In genomic region chr13:46551410-46552301, GRCh38 we compare ENCODE assay signal across 1 cellular context.
TF ChIP-seq lines count a peak whose summit lies in the region.

No MANE protein-coding gene starts in this region.

TF ChIP-seq in HepG2, 621 proteins besides CTCF, POLR2A, EP300 and RAD21 (continued from another document):
- TF ChIP-seq ZNF343 (CRISPR knock-in tag; IDR thresholded peaks at IDR 0.05) (no peak), FOXA3 (CRISPR knock-in tag; IDR thresholded peaks at IDR 0.05) (no peak), DPF2 (CRISPR knock-in tag; IDR thresholded peaks at IDR 0.05; ENCODE audit: borderline replicate concordance, low read depth) (no peak), ZNF451 (CRISPR knock-in tag; IDR thresholded peaks at IDR 0.05) (no peak), RXRB (CRISPR knock-in tag; IDR thresholded peaks at IDR 0.05; ENCODE audit: borderline replicate concordance) (peak; percentile 35; the same call in 1 of the 2 replicates), ZNF317 (CRISPR knock-in tag; IDR thresholded peaks at IDR 0.05) (no peak), SOX13 (IDR thresholded peaks at IDR 0.05) (no peak), SOX13 (CRISPR knock-in tag; conservative IDR thresholded peaks at IDR 0.05 in 1 of 2, IDR thresholded peaks at IDR 0.05 in 1 of 2) (peak in 1 of 2 experiments; percentile 19; a peak in 1 of 4 replicates), FOSL2 (CRISPR knock-in tag; IDR thresholded peaks at IDR 0.05) (peak; percentile 28; the same call in 1 of the 2 replicates), MEIS2 (CRISPR knock-in tag; IDR thresholded peaks at IDR 0.05) (no peak), KLF16 (CRISPR knock-in tag; IDR thresholded peaks at IDR 0.05) (0 out of 4 replicates have a peak, but pooled peaks of 1 of the 2 experiments have one; percentile 45), ZKSCAN8 (CRISPR knock-in tag; IDR thresholded peaks at IDR 0.05; ENCODE audit: borderline replicate concordance) (no peak), RFX3 (CRISPR knock-in tag; IDR thresholded peaks at IDR 0.05) (no peak), STAG1 (CRISPR knock-in tag; IDR thresholded peaks at IDR 0.05) (peak; percentile 89), PHF21A (CRISPR knock-in tag; IDR thresholded peaks at IDR 0.05) (no peak), ZBTB26 (CRISPR knock-in tag; IDR thresholded peaks at IDR 0.05; ENCODE audit: borderline replicate concordance) (no peak), ZFAT (CRISPR knock-in tag; conservative IDR thresholded peaks at IDR 0.05) (no peak), ZBTB43 (CRISPR knock-in tag; conservative IDR thresholded peaks at IDR 0.05) (no peak), ZNF333 (CRISPR knock-in tag; IDR thresholded peaks at IDR 0.05; ENCODE audit: borderline replicate concordance) (no peak), RFX5 (IDR thresholded peaks at IDR 0.05; ENCODE audit: low read depth, low read length) (no peak), ZNF382 (CRISPR knock-in tag; IDR thresholded peaks at IDR 0.05; ENCODE audit: borderline replicate concordance) (no peak), CSRNP2 (CRISPR knock-in tag; conservative IDR thresholded peaks at IDR 0.05; ENCODE audit: low read depth) (no peak), PHF8 (CRISPR knock-in tag; IDR thresholded peaks at IDR 0.05) (0 out of 2 replicates have a peak, but pooled peaks have one; percentile 17), SRSF1 (optimal IDR thresholded peaks at IDR 0.05; ENCODE audit: low read depth, low read length) (no peak), ZNF747 (CRISPR knock-in tag; IDR thresholded peaks at IDR 0.05; ENCODE audit: borderline replicate concordance) (no peak), PTBP1 (IDR thresholded peaks at IDR 0.05; ENCODE audit: low read depth, low read length, poor library complexity, severe bottlenecking) (no peak), GTF3A (CRISPR knock-in tag; conservative IDR thresholded peaks at IDR 0.05) (no peak), GTF2F1 (IDR thresholded peaks at IDR 0.05; ENCODE audit: low read length) (no peak)
- TF ChIP-seq, protein P1, sequence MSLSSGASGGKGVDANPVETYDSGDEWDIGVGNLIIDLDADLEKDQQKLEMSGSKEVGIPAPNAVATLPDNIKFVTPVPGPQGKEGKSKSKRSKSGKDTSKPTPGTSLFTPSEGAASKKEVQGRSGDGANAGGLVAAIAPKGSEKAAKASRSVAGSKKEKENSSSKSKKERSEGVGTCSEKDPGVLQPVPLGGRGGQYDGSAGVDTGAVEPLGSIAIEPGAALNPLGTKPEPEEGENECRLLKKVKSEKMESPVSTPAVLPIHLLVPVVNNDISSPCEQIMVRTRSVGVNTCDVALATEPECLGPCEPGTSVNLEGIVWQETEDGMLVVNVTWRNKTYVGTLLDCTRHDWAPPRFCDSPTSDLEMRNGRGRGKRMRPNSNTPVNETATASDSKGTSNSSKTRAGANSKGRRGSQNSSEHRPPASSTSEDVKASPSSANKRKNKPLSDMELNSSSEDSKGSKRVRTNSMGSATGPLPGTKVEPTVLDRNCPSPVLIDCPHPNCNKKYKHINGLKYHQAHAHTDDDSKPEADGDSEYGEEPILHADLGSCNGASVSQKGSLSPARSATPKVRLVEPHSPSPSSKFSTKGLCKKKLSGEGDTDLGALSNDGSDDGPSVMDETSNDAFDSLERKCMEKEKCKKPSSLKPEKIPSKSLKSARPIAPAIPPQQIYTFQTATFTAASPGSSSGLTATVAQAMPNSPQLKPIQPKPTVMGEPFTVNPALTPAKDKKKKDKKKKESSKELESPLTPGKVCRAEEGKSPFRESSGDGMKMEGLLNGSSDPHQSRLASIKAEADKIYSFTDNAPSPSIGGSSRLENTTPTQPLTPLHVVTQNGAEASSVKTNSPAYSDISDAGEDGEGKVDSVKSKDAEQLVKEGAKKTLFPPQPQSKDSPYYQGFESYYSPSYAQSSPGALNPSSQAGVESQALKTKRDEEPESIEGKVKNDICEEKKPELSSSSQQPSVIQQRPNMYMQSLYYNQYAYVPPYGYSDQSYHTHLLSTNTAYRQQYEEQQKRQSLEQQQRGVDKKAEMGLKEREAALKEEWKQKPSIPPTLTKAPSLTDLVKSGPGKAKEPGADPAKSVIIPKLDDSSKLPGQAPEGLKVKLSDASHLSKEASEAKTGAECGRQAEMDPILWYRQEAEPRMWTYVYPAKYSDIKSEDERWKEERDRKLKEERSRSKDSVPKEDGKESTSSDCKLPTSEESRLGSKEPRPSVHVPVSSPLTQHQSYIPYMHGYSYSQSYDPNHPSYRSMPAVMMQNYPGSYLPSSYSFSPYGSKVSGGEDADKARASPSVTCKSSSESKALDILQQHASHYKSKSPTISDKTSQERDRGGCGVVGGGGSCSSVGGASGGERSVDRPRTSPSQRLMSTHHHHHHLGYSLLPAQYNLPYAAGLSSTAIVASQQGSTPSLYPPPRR (CRISPR knock-in tag; IDR thresholded peaks at IDR 0.05; ENCODE audit: borderline replicate concordance) = no peak
- TF ChIP-seq, protein P2, sequence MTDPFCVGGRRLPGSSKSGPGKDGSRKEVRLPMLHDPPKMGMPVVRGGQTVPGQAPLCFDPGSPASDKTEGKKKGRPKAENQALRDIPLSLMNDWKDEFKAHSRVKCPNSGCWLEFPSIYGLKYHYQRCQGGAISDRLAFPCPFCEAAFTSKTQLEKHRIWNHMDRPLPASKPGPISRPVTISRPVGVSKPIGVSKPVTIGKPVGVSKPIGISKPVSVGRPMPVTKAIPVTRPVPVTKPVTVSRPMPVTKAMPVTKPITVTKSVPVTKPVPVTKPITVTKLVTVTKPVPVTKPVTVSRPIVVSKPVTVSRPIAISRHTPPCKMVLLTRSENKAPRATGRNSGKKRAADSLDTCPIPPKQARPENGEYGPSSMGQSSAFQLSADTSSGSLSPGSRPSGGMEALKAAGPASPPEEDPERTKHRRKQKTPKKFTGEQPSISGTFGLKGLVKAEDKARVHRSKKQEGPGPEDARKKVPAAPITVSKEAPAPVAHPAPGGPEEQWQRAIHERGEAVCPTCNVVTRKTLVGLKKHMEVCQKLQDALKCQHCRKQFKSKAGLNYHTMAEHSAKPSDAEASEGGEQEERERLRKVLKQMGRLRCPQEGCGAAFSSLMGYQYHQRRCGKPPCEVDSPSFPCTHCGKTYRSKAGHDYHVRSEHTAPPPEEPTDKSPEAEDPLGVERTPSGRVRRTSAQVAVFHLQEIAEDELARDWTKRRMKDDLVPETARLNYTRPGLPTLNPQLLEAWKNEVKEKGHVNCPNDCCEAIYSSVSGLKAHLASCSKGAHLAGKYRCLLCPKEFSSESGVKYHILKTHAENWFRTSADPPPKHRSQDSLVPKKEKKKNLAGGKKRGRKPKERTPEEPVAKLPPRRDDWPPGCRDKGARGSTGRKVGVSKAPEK (CRISPR knock-in tag; IDR thresholded peaks at IDR 0.05; ENCODE audit: borderline replicate concordance) = no peak
- TF ChIP-seq, protein P3, sequence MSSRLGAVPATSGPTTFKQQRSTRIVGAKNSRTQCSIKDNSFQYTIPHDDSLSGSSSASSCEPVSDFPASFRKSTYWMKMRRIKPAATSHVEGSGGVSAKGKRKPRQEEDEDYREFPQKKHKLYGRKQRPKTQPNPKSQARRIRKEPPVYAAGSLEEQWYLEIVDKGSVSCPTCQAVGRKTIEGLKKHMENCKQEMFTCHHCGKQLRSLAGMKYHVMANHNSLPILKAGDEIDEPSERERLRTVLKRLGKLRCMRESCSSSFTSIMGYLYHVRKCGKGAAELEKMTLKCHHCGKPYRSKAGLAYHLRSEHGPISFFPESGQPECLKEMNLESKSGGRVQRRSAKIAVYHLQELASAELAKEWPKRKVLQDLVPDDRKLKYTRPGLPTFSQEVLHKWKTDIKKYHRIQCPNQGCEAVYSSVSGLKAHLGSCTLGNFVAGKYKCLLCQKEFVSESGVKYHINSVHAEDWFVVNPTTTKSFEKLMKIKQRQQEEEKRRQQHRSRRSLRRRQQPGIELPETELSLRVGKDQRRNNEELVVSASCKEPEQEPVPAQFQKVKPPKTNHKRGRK (CRISPR knock-in tag; IDR thresholded peaks at IDR 0.05) = no peak
- TF ChIP-seq, protein P4, sequence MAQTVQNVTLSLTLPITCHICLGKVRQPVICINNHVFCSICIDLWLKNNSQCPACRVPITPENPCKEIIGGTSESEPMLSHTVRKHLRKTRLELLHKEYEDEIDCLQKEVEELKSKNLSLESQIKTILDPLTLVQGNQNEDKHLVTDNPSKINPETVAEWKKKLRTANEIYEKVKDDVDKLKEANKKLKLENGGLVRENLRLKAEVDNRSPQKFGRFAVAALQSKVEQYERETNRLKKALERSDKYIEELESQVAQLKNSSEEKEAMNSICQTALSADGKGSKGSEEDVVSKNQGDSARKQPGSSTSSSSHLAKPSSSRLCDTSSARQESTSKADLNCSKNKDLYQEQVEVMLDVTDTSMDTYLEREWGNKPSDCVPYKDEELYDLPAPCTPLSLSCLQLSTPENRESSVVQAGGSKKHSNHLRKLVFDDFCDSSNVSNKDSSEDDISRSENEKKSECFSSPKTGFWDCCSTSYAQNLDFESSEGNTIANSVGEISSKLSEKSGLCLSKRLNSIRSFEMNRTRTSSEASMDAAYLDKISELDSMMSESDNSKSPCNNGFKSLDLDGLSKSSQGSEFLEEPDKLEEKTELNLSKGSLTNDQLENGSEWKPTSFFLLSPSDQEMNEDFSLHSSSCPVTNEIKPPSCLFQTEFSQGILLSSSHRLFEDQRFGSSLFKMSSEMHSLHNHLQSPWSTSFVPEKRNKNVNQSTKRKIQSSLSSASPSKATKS (CRISPR knock-in tag; IDR thresholded peaks at IDR 0.05) = no peak
- TF ChIP-seq, protein P5, sequence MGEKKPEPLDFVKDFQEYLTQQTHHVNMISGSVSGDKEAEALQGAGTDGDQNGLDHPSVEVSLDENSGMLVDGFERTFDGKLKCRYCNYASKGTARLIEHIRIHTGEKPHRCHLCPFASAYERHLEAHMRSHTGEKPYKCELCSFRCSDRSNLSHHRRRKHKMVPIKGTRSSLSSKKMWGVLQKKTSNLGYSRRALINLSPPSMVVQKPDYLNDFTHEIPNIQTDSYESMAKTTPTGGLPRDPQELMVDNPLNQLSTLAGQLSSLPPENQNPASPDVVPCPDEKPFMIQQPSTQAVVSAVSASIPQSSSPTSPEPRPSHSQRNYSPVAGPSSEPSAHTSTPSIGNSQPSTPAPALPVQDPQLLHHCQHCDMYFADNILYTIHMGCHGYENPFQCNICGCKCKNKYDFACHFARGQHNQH (CRISPR knock-in tag; IDR thresholded peaks at IDR 0.05) = 0 out of 2 replicates have a peak, but pooled peaks have one; percentile 34
